ENCODE assay signal across 8 cellular contexts in the genomic region with DNA sequence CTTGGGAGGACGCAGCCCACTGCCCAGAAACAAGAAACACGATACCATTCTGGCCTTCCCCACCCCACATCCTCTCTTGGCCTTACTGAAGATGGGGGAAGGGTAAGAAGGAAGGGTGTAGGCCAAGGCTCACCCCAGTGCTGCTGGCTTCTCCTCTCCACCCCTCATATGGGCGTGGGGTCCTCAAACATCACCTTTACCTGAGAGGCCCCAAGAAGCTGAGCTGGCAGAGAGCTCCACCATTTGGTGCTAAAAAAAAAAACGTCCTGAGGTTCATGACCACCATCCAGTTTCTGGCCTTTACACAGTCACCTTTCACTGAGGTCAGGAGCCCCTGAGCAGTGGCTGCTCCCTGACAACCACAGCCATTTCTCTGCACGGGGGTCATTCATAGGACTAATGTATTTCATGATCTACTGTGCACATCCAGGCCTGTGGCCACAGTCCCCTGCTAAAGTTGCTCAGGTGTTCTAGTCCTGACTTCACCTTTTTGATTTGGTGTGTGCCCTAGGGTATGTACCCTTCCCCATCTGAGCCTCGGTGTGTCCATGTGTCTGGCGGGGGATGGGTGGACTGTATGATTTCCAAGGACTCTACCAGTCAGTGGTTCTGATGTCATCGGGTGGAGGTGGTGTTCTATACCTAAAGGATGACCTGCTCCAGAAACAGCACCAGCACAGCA. TPM values are rescaled to one million over a fixed set of nuclear protein-coding genes. Genes with fewer than 3 reads are reported as not detected.
DNase-seq lines count a peak whose midpoint lies in the region; ATAC-seq and TF ChIP-seq lines count a peak whose summit lies in the region.
"Had no signal": no experiment of that assay in that cellular context is flagged by ENCODE, and none has a peak within 500 bp of the region (broad histone marks: within the 10 kb centered on the region; RNA-seq: fewer than 3 reads in every experiment).

No MANE protein-coding gene starts in this region.

- no peak overlapping the region for H3K4me3 Mint-ChIP-seq in CD8-positive, alpha-beta memory T cell
- no peak overlapping the region for H3K4me3 Mint-ChIP-seq in activated naive CD8-positive, alpha-beta T cell treated with anti-CD3 and anti-CD28 coated beads, Interleukin-2, amount 10 ng/mL, durations not matched to agents 7 days and 5 days
- no peak overlapping the region for H3K4me3 Mint-ChIP-seq in natural killer cell

- DNase-seq in CD8-positive, alpha-beta memory T cell = no peak
- no peak for DNase-seq in activated naive CD8-positive, alpha-beta T cell treated with anti-CD3 and anti-CD28 coated beads, Interleukin-2, amount 10 ng/mL, durations not matched to agents 7 days and 5 days
- DNase-seq in natural killer cell = no peak
- no peak for DNase-seq in NCI-H2029 (lab: John Stamatoyannopoulos, UW)
- DNase-seq in NCI-H82 (lab: John Stamatoyannopoulos, UW) = no peak
- DNase-seq in Kasumi-1 (lab: John Stamatoyannopoulos, UW) = no peak

- CTCF ChIA-PET in CD8-positive, alpha-beta memory T cell (lab: Charles Lee) = interaction anchor here (0.6 to 3.3 kb wide), 10 partner anchors 9 to 247 kb away, joined by 3 to 63 read pairs (median 7); partner anchors contain the start of genes RHOG and STIM1
- CTCF ChIA-PET in HEK293 (lab: Yijun Ruan, JAX) = interaction anchor here (0.6 to 1.4 kb wide), 11 partner anchors 8 to 248 kb away, joined by 3 to 18 read pairs (median 4); partner anchors contain the start of gene RHOG

- no peak overlapping the region for H3K27ac ChIP-seq in CD8-positive, alpha-beta memory T cell (ENCODE audit: low read depth, low read length)
- no peak overlapping the region for H3K27ac ChIP-seq in HEK293 (ENCODE audit: extremely low read depth, low read depth, low read length)
- H3K27ac ChIP-seq: gastroesophageal sphincter had no signal

- H3K36me3 ChIP-seq in CD8-positive, alpha-beta memory T cell (ENCODE audit: insufficient read depth, low read length) = peaks cover 21% of the 10 kb centered on the region
- peaks cover 0 to 57% of the 10 kb centered on the region in 2 experiments; a peak in 2 of 3 replicates for H3K36me3 ChIP-seq in HEK293 (ENCODE audit: control insufficient read depth in 2 of 2, insufficient read depth in 1 of 2, low read length in 2 of 2)

- peak overlapping the region; percentile 63 to 92 (median 86) for H3K27ac Mint-ChIP-seq in CD8-positive, alpha-beta memory T cell
- peak overlapping the region; percentile 60 for H3K27ac Mint-ChIP-seq in activated naive CD8-positive, alpha-beta T cell treated with anti-CD3 and anti-CD28 coated beads, Interleukin-2, amount 10 ng/mL, durations not matched to agents 7 days and 5 days
- H3K27ac Mint-ChIP-seq in natural killer cell = peak overlapping the region; percentile 81 to 85

- H3K9me3 Mint-ChIP-seq in CD8-positive, alpha-beta memory T cell = no peaks in the 10 kb centered on the region
- H3K9me3 Mint-ChIP-seq in activated naive CD8-positive, alpha-beta T cell treated with anti-CD3 and anti-CD28 coated beads, Interleukin-2, amount 10 ng/mL, durations not matched to agents 7 days and 5 days = no peaks in the 10 kb centered on the region
- no peaks in the 10 kb centered on the region for H3K9me3 Mint-ChIP-seq in natural killer cell

- H3K9me3 ChIP-seq in CD8-positive, alpha-beta memory T cell (ENCODE audit: low read length) = no peaks in the 10 kb centered on the region
- H3K9me3 ChIP-seq in HEK293 (ENCODE audit: control insufficient read depth, insufficient read depth, low read depth, low read length) = no peaks in the 10 kb centered on the region
- H3K9me3 ChIP-seq: gastroesophageal sphincter had no signal

- peaks cover 0 to 51% (median 0%) of the 10 kb centered on the region in 3 donors for H3K36me3 Mint-ChIP-seq in CD8-positive, alpha-beta memory T cell
- H3K36me3 Mint-ChIP-seq in activated naive CD8-positive, alpha-beta T cell treated with anti-CD3 and anti-CD28 coated beads, Interleukin-2, amount 10 ng/mL, durations not matched to agents 7 days and 5 days = peaks cover 8% of the 10 kb centered on the region
- no peaks in the 10 kb centered on the region for H3K36me3 Mint-ChIP-seq in natural killer cell

- peak; percentile 12 for ATAC-seq in activated naive CD8-positive, alpha-beta T cell treated with anti-CD3 and anti-CD28 coated beads, Interleukin-2, amount 10 ng/mL, durations not matched to agents 7 days and 5 days (ENCODE audit: low read depth)
- ATAC-seq in natural killer cell = no peak

- POLR2A ChIA-PET in CD8-positive, alpha-beta memory T cell (lab: Charles Lee) = interaction anchor here (0.6 to 1.9 kb wide), 2 partner anchors 15 to 29 kb away, joined by 3 to 16 read pairs; partner anchors contain the start of gene RHOG
- POLR2A ChIA-PET in HEK293 (lab: Yijun Ruan, JAX) = interaction anchor here (0.7 to 2.8 kb wide), 4 partner anchors 14 to 28 kb away, joined by 3 to 14 read pairs (median 4); partner anchors contain the start of genes NUP98, PGAP2 and RHOG
- POLR2A ChIA-PET in activated naive CD8-positive, alpha-beta T cell treated with anti-CD3 and anti-CD28 coated beads, Interleukin-2, amount 10 ng/mL, durations not matched to agents 7 days and 5 days (lab: Charles Lee) = interaction anchor here (0.5 to 3.3 kb wide), 5 partner anchors 11 to 76 kb away, joined by 4 to 26 read pairs (median 8); partner anchors contain the start of genes RHOG and STIM1

- intact Hi-C loops in natural killer cell (cut with micrococcal nuclease) = loop anchor here (2.0 kb wide), 1 partner anchor 15 kb away; the partner anchor contains the start of gene RHOG

- peaks cover 31 to 56% (median 39%) of the 10 kb centered on the region in 3 donors for H3K4me1 Mint-ChIP-seq in CD8-positive, alpha-beta memory T cell
- H3K4me1 Mint-ChIP-seq in activated naive CD8-positive, alpha-beta T cell treated with anti-CD3 and anti-CD28 coated beads, Interleukin-2, amount 10 ng/mL, durations not matched to agents 7 days and 5 days = peaks cover 41% of the 10 kb centered on the region
- H3K4me1 Mint-ChIP-seq in natural killer cell = peaks cover 41 to 44% of the 10 kb centered on the region in 2 donors

- no peak for TF ChIP-seq CTCF in HEK293 (tag by site-specific recombination; IDR thresholded peaks at IDR 0.05)
- no peak for TF ChIP-seq CTCF in natural killer cell (IDR thresholded peaks at IDR 0.05)

- H3K27me3 ChIP-seq in CD8-positive, alpha-beta memory T cell (ENCODE audit: insufficient read depth, low read length, poor library complexity, severe bottlenecking) = no peaks in the 10 kb centered on the region
- H3K27me3 ChIP-seq: gastroesophageal sphincter had no signal

- no peak overlapping the region for H3K4me3 ChIP-seq in CD8-positive, alpha-beta memory T cell (ENCODE audit: low read length)
- H3K4me3 ChIP-seq in HEK293 (ENCODE audit: low read depth, low read length) = no peak overlapping the region
- H3K4me3 ChIP-seq: gastroesophageal sphincter had no signal

- peaks cover 28% of the 10 kb centered on the region for H3K4me1 ChIP-seq in CD8-positive, alpha-beta memory T cell (ENCODE audit: insufficient read depth, low read length)
- H3K4me1 ChIP-seq in HEK293 (ENCODE audit: control insufficient read depth, insufficient read depth, low read length) = no peaks in the 10 kb centered on the region

- no peaks in the 10 kb centered on the region for H3K27me3 Mint-ChIP-seq in CD8-positive, alpha-beta memory T cell
- no peaks in the 10 kb centered on the region for H3K27me3 Mint-ChIP-seq in activated naive CD8-positive, alpha-beta T cell treated with anti-CD3 and anti-CD28 coated beads, Interleukin-2, amount 10 ng/mL, durations not matched to agents 7 days and 5 days
- no peaks in the 10 kb centered on the region for H3K27me3 Mint-ChIP-seq in natural killer cell (ENCODE audit: low read depth in 2 of 2)

TF ChIP-seq in HEK293, 187 proteins besides CTCF, POLR2A, EP300 and RAD21:
- TF ChIP-seq ZSCAN23 (tag by site-specific recombination; IDR thresholded peaks at IDR 0.05) (no peak), ZNF629 (tag by site-specific recombination; IDR thresholded peaks at IDR 0.05) (0 out of 2 replicates have a peak, but pooled peaks have one; percentile 34)

RNA-seq across cellular contexts. Expression of gene RHOG, which starts 15.1 kb away (rescaled TPM):
- 100 to 1,000 TPM; 170 to 175 TPM for total RNA-seq in CD8-positive, alpha-beta memory T cell
- polyA plus RNA-seq in CD8-positive, alpha-beta memory T cell = 229 TPM
- total RNA-seq in activated naive CD8-positive, alpha-beta T cell treated with anti-CD3 and anti-CD28 coated beads, Interleukin-2, amount 10 ng/mL, durations not matched to agents 7 days and 5 days = 100 to 1,000 TPM; 154 to 159 TPM
- 100 to 1,000 TPM; 114 to 145 (median 137) TPM for total RNA-seq in natural killer cell

RNA-seq across cellular contexts. Expression of gene PGAP2, which starts 17.3 kb away (rescaled TPM):
- 10 to 100 TPM; 38.9 to 40.2 TPM for total RNA-seq in CD8-positive, alpha-beta memory T cell
- polyA plus RNA-seq in CD8-positive, alpha-beta memory T cell = 16.1 TPM
- 10 to 100 TPM; 21.8 to 22.7 TPM for total RNA-seq in activated naive CD8-positive, alpha-beta T cell treated with anti-CD3 and anti-CD28 coated beads, Interleukin-2, amount 10 ng/mL, durations not matched to agents 7 days and 5 days
- 10 to 100 TPM in 1 of 3 donors, 1 to 10 TPM in 2; 9.5 to 17.5 (median 9.8) TPM for total RNA-seq in natural killer cell

RNA-seq across cellular contexts. Expression of gene NUP98, which starts 28.3 kb away (rescaled TPM):
- 100 to 1,000 TPM; 101 to 105 TPM for total RNA-seq in CD8-positive, alpha-beta memory T cell
- 49.0 TPM for polyA plus RNA-seq in CD8-positive, alpha-beta memory T cell
- total RNA-seq in activated naive CD8-positive, alpha-beta T cell treated with anti-CD3 and anti-CD28 coated beads, Interleukin-2, amount 10 ng/mL, durations not matched to agents 7 days and 5 days = 10 to 100 TPM; 91.4 to 96.7 TPM
- total RNA-seq in natural killer cell = 100 to 1,000 TPM in 1 of 3 donors, 10 to 100 TPM in 2; 88.5 to 103 (median 92.8) TPM

RNA-seq across cellular contexts. Expression of gene STIM1, which starts 29.9 kb away (rescaled TPM):
- total RNA-seq in CD8-positive, alpha-beta memory T cell = 10 to 100 TPM; 45.6 to 46.0 TPM
- polyA plus RNA-seq in CD8-positive, alpha-beta memory T cell = 43.8 TPM
- 100 to 1,000 TPM in 1 of 2 experiments, 10 to 100 TPM in 1; 98.8 to 101 TPM for total RNA-seq in activated naive CD8-positive, alpha-beta T cell treated with anti-CD3 and anti-CD28 coated beads, Interleukin-2, amount 10 ng/mL, durations not matched to agents 7 days and 5 days
- 100 to 1,000 TPM; 171 to 187 (median 175) TPM for total RNA-seq in natural killer cell
